ENCODE assay signal across 9 cellular contexts in the genomic region with DNA sequence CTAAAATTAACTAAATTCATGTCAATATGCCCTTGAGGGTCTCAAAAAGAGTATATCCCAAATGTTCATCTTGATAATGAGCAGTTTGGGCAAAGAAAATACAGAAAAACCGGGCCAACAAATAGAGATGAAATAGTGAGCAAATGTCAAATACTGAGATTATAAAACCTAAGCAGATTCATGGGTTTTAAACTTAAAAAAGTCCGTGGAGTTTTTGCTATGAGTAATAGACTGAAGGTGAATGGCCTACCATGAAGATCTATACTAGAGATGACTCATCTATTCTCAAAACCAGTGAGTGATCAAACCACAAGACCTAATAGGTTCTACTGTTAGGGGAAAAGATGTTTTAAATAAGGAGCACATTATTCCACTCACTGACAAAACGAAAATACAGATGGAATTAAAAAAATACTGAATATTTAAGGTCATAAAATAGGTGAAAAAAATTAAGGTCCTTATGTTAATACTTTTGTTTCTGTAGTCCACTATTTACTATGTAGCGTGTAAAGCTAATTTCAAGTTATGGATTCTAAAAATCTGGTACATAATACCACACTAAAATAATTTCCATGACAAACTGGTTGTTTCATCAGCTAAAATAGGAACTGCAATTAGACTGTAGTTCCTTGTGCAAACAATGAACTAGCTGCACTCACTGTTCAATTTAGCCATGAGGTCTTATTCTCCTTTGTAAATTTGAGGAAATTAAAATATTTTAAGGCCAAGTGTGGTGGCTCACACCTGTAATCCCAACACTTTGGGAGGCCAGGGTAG. TPM values are rescaled to one million over a fixed set of nuclear protein-coding genes. Genes with fewer than 3 reads are reported as not detected.
DNase-seq lines count a peak whose midpoint lies in the region; ATAC-seq and FAIRE-seq lines count a peak whose summit lies in the region.
"Had no signal": no experiment of that assay in that cellular context is flagged by ENCODE, and none has a peak within 500 bp of the region (broad histone marks: within the 10 kb centered on the region; RNA-seq: fewer than 3 reads in every experiment).

No MANE protein-coding gene starts in this region.

- ATAC-seq in GM19455 (IDR thresholded peaks at IDR 0.05; ENCODE audit: unreplicated experiment), result peak; percentile 69
- ATAC-seq in HG03469 (IDR thresholded peaks at IDR 0.05; ENCODE audit: unreplicated experiment), result peak; percentile 83

- no peaks in the 10 kb centered on the region for H3K27me3 ChIP-seq in CD4-positive, alpha-beta memory T cell (ENCODE audit: insufficient read depth, low read length)
- H3K27me3 ChIP-seq: SJSA1 had no signal

- peak overlapping the region; percentile 82 to 99 (median 88) for H3K27ac Mint-ChIP-seq in CD4-positive, alpha-beta memory T cell
- H3K27ac Mint-ChIP-seq in activated T-helper 1 cell treated with anti-CD3 and anti-CD28 coated beads, Interleukin-12 subunit alpha, Interleukin-12 subunit beta, Interleukin-2, Interleukin-4 antibody, amounts not matched to agents 30 ng/mL and 10 ng/mL and 1 ng/mL, durations not matched to agents 14 hours and 24 hours and 36 hours, result peak overlapping the region; percentile 91

- peaks cover 56 to 87% (median 73%) of the 10 kb centered on the region in 4 donors for H3K4me1 Mint-ChIP-seq in CD4-positive, alpha-beta memory T cell
- peaks cover 66% of the 10 kb centered on the region for H3K4me1 Mint-ChIP-seq in activated T-helper 1 cell treated with anti-CD3 and anti-CD28 coated beads, Interleukin-12 subunit alpha, Interleukin-12 subunit beta, Interleukin-2, Interleukin-4 antibody, amounts not matched to agents 30 ng/mL and 10 ng/mL and 1 ng/mL, durations not matched to agents 14 hours and 24 hours and 36 hours (ENCODE audit: low read depth)

- peaks cover 0 to 4% (median 0%) of the 10 kb centered on the region in 8 donors for H3K9me3 Mint-ChIP-seq in CD4-positive, alpha-beta memory T cell
- no peaks in the 10 kb centered on the region for H3K9me3 Mint-ChIP-seq in activated T-helper 1 cell treated with anti-CD3 and anti-CD28 coated beads, Interleukin-12 subunit alpha, Interleukin-12 subunit beta, Interleukin-2, Interleukin-4 antibody, amounts not matched to agents 30 ng/mL and 10 ng/mL and 1 ng/mL, durations not matched to agents 14 hours and 24 hours and 36 hours

- H3K4me3 ChIP-seq in CD4-positive, alpha-beta memory T cell (ENCODE audit: low read length in 2 of 2), result peak overlapping the region; percentile 3 to 4
- H3K4me3 ChIP-seq: SJSA1 had no signal

- POLR2A ChIA-PET in CD4-positive, alpha-beta memory T cell (lab: Charles Lee; ENCODE audit: partially characterized antibody), result interaction anchor here (0.7 to 7.8 kb wide), 9 partner anchors 9 to 45 kb away, joined by 3 to 85 read pairs (median 6); no protein-coding TSS in a partner anchor

- H3K4me1 ChIP-seq in CD4-positive, alpha-beta memory T cell (ENCODE audit: insufficient read depth, low read length), result peaks cover 87% of the 10 kb centered on the region

- no peaks in the 10 kb centered on the region for H3K9me3 ChIP-seq in CD4-positive, alpha-beta memory T cell (ENCODE audit: control insufficient read depth in 1 of 2, low read length in 2 of 2)
- H3K9me3 ChIP-seq: SJSA1 had no signal

- H3K4me3 Mint-ChIP-seq in CD4-positive, alpha-beta memory T cell, result peak overlapping the region; percentile 34 to 100 (median 100)
- peak overlapping the region; percentile 99 for H3K4me3 Mint-ChIP-seq in activated T-helper 1 cell treated with anti-CD3 and anti-CD28 coated beads, Interleukin-12 subunit alpha, Interleukin-12 subunit beta, Interleukin-2, Interleukin-4 antibody, amounts not matched to agents 30 ng/mL and 10 ng/mL and 1 ng/mL, durations not matched to agents 14 hours and 24 hours and 36 hours

- peak overlapping the region; percentile 98 for H3K27ac ChIP-seq in CD4-positive, alpha-beta memory T cell (ENCODE audit: low read depth, low read length)
- H3K27ac ChIP-seq: SJSA1 had no signal

- no peaks in the 10 kb centered on the region for H3K27me3 Mint-ChIP-seq in CD4-positive, alpha-beta memory T cell
- no peaks in the 10 kb centered on the region for H3K27me3 Mint-ChIP-seq in activated T-helper 1 cell treated with anti-CD3 and anti-CD28 coated beads, Interleukin-12 subunit alpha, Interleukin-12 subunit beta, Interleukin-2, Interleukin-4 antibody, amounts not matched to agents 30 ng/mL and 10 ng/mL and 1 ng/mL, durations not matched to agents 14 hours and 24 hours and 36 hours (ENCODE audit: insufficient read depth)

- H3K36me3 Mint-ChIP-seq in CD4-positive, alpha-beta memory T cell, result peaks cover 58 to 82% of the 10 kb centered on the region in 2 donors
- H3K36me3 Mint-ChIP-seq in activated T-helper 1 cell treated with anti-CD3 and anti-CD28 coated beads, Interleukin-12 subunit alpha, Interleukin-12 subunit beta, Interleukin-2, Interleukin-4 antibody, amounts not matched to agents 30 ng/mL and 10 ng/mL and 1 ng/mL, durations not matched to agents 14 hours and 24 hours and 36 hours (ENCODE audit: low read depth), result peaks cover 74% of the 10 kb centered on the region

- peaks cover 26% of the 10 kb centered on the region for H3K36me3 ChIP-seq in CD4-positive, alpha-beta memory T cell (ENCODE audit: insufficient read depth, low read length)

- FAIRE-seq in islet of Langerhans (lab: Jason Lieb, UNC), result peak; percentile 21

- CTCF ChIA-PET in CD4-positive, alpha-beta memory T cell (lab: Charles Lee; ENCODE audit: partially characterized antibody), result interaction anchor here (0.5 to 2.6 kb wide), 10 partner anchors 8 to 192 kb away, joined by 3 to 13 read pairs (median 4); a partner anchor contains a TSS

- intact Hi-C loops in CD4-positive, alpha-beta memory T cell (cut with micrococcal nuclease), result loop anchor here (10.0 kb wide), 2 partner anchors 49 to 799 kb away; a partner anchor contains a TSS
- intact Hi-C loops in activated T-helper 1 cell treated with anti-CD3 and anti-CD28 coated beads, Interleukin-12 subunit alpha, Interleukin-12 subunit beta, Interleukin-2, Interleukin-4 antibody, amounts not matched to agents 30 ng/mL and 10 ng/mL and 1 ng/mL, durations not matched to agents 14 hours and 24 hours and 36 hours (cut with micrococcal nuclease), result loop anchor here (1.0 to 5.0 kb wide), 3 partner anchors 47 to 150 kb away; no protein-coding TSS in a partner anchor
- intact Hi-C loops in posterior vena cava (cut with DNase I), result loop anchor here (10.0 kb wide), 1 partner anchor 121 kb away; a partner anchor contains a TSS

- peak in 2 of 5 donors; percentile 46 to 49 for DNase-seq in CD4-positive, alpha-beta memory T cell
- DNase-seq in activated T-helper 1 cell treated with anti-CD3 and anti-CD28 coated beads, Interleukin-12 subunit alpha, Interleukin-12 subunit beta, Interleukin-2, Interleukin-4 antibody, amounts not matched to agents 30 ng/mL and 10 ng/mL and 1 ng/mL, durations not matched to agents 14 hours and 24 hours and 36 hours (ENCODE audit: low spot score), result no peak
- no peak for DNase-seq in posterior vena cava (ENCODE audit: low spot score)
- no peak for DNase-seq in NCI-H524 treated with DMSO at 0.1 percent for 48 hours (lab: John Stamatoyannopoulos, UW)
- no peak for DNase-seq in NCI-H1417 (lab: John Stamatoyannopoulos, UW)

RNA-seq across cellular contexts. Expression of a gene that starts 5.0 kb away (rescaled TPM):
- 100 to 1,000 TPM; 538 to 539 TPM for total RNA-seq in CD4-positive, alpha-beta memory T cell
- polyA plus RNA-seq in CD4-positive, alpha-beta memory T cell, result 1,000 to 10,000 TPM in 1 of 2 donors, 100 to 1,000 TPM in 1; 705 to 1,178 TPM
- total RNA-seq in activated T-helper 1 cell treated with anti-CD3 and anti-CD28 coated beads, Interleukin-12 subunit alpha, Interleukin-12 subunit beta, Interleukin-2, Interleukin-4 antibody, amounts not matched to agents 30 ng/mL and 10 ng/mL and 1 ng/mL, durations not matched to agents 14 hours and 24 hours and 36 hours, result 958 and 976 TPM in 2 replicates
- 100 to 1,000 TPM; 239 to 283 TPM for total RNA-seq in posterior vena cava

RNA-seq across cellular contexts. Expression of a gene that starts 15.7 kb away (rescaled TPM):
- under 1 TPM in 1 of 2 experiments, not detected in 1; 0.47 TPM for total RNA-seq in CD4-positive, alpha-beta memory T cell
- not detected for polyA plus RNA-seq in CD4-positive, alpha-beta memory T cell
- total RNA-seq in activated T-helper 1 cell treated with anti-CD3 and anti-CD28 coated beads, Interleukin-12 subunit alpha, Interleukin-12 subunit beta, Interleukin-2, Interleukin-4 antibody, amounts not matched to agents 30 ng/mL and 10 ng/mL and 1 ng/mL, durations not matched to agents 14 hours and 24 hours and 36 hours, result not detected in 2 replicates
- total RNA-seq in posterior vena cava, result under 1 TPM; 0.10 to 0.88 TPM
- total RNA-seq: SJSA1 had no signal
